ENCODE assay signal across 22 cellular contexts in genomic region chr19:5336195-5336965, GRCh38. TPM values are rescaled to one million over a fixed set of nuclear protein-coding genes. Genes with fewer than 3 reads are reported as not detected.
DNase-seq lines count a peak whose midpoint lies in the region; ATAC-seq and TF ChIP-seq lines count a peak whose summit lies in the region.
"Had no signal": no experiment of that assay in that cellular context is flagged by ENCODE, and none has a peak within 500 bp of the region (broad histone marks: within the 10 kb centered on the region; RNA-seq: fewer than 3 reads in every experiment).

No MANE protein-coding gene starts in this region.

- H2AK5ac ChIP-seq in H9 (ENCODE audit: insufficient read length, low read length) = no peak overlapping the region
- H2AK5ac ChIP-seq in mesendoderm (ENCODE audit: low read length) = no peak overlapping the region

- no peak overlapping the region for H2BK120ac ChIP-seq in H9 (ENCODE audit: low read depth, low read length, poor library complexity, severe bottlenecking)
- no peak overlapping the region for H2BK120ac ChIP-seq in mesendoderm (ENCODE audit: low read depth, low read length)

- peak overlapping the region in 1 of 2 experiments; percentile 60; a peak in 3 of 5 replicates for H3K4me3 Mint-ChIP-seq in H9
- H3K4me3 Mint-ChIP-seq in T-helper 17 cell = peak overlapping the region; percentile 45
- H3K4me3 Mint-ChIP-seq in activated CD8-positive, alpha-beta memory T cell treated with anti-CD3 and anti-CD28 coated beads, Interleukin-2, amount 10 ng/mL, durations not matched to agents 7 days and 5 days = no peak overlapping the region
- H3K4me3 Mint-ChIP-seq: natural killer cell treated with Interleukin-12 subunit alpha and Interleukin-12 subunit beta and Interleukin-15 and Interleukin-18, amount 100 ng/mL, for 72 hours had no signal

- DNase-seq in H9 (no peak), T-helper 17 cell (no peak), mesendoderm (no peak)
- no peak for DNase-seq in activated CD8-positive, alpha-beta memory T cell treated with anti-CD3 and anti-CD28 coated beads, Interleukin-2, amount 10 ng/mL, durations not matched to agents 7 days and 5 days
- DNase-seq: activated CD4-positive, alpha-beta T cell treated with anti-CD3 and anti-CD28 coated beads, Interleukin-2, amount 50 U/mL, for 48 hours; activated CD4-positive, CD25-positive, alpha-beta regulatory T cell; activated effector memory CD4-positive, alpha-beta T cell treated with Interleukin-2 at 50 U/mL for 16 hours; Calu3; EL; mesenchymal stem cell; NCI-H1694 treated with DMSO at 0.1 percent for 48 hours; NCI-H510A treated with DMSO at 0.1 percent for 48 hours; sigmoid colon; T-helper 9 cell; uterus had no signal

- H3K36me3 Mint-ChIP-seq in H9 (ENCODE audit: insufficient read depth in 1 of 3, low read depth in 3 of 3) (peaks cover 10 to 29% (median 10%) of the 10 kb centered on the region in 3 experiments; a peak in 6 of 7 replicates), T-helper 17 cell (ENCODE audit: low read depth) (peaks cover 10% of the 10 kb centered on the region)
- peaks cover under 1% of the 10 kb centered on the region for H3K36me3 Mint-ChIP-seq in activated CD8-positive, alpha-beta memory T cell treated with anti-CD3 and anti-CD28 coated beads, Interleukin-2, amount 10 ng/mL, durations not matched to agents 7 days and 5 days
- H3K36me3 Mint-ChIP-seq: natural killer cell treated with Interleukin-12 subunit alpha and Interleukin-12 subunit beta and Interleukin-15 and Interleukin-18, amount 100 ng/mL, for 72 hours had no signal

- H3K27ac Mint-ChIP-seq in H9 = peak overlapping the region in 2 of 3 experiments; percentile 4 to 45; a peak in 3 of 7 replicates
- peak overlapping the region; percentile 43 for H3K27ac Mint-ChIP-seq in T-helper 17 cell
- H3K27ac Mint-ChIP-seq in activated CD8-positive, alpha-beta memory T cell treated with anti-CD3 and anti-CD28 coated beads, Interleukin-2, amount 10 ng/mL, durations not matched to agents 7 days and 5 days = no peak overlapping the region
- H3K27ac Mint-ChIP-seq: natural killer cell treated with Interleukin-12 subunit alpha and Interleukin-12 subunit beta and Interleukin-15 and Interleukin-18, amount 100 ng/mL, for 72 hours had no signal

- H3K79me2 ChIP-seq in H9 (ENCODE audit: insufficient read depth, low read length) (peaks cover 33% of the 10 kb centered on the region; the same call in 1 of the 2 replicates), mesendoderm (ENCODE audit: control insufficient read depth, insufficient read depth, low read length) (peaks cover 21% of the 10 kb centered on the region)

- peaks cover 0 to 69% (median 34%) of the 10 kb centered on the region in 11 experiments; a peak in 17 of 22 replicates for H4K20me1 ChIP-seq in BLaER1 treated with 17β-estradiol and CSF1 and Interleukin-3, amounts not matched to agents 10 nM and 100 nM
- no peaks in the 10 kb centered on the region for H4K20me1 ChIP-seq in H9 (ENCODE audit: control insufficient read depth, insufficient read depth, insufficient read length)

- H2AFZ ChIP-seq in H9 (ENCODE audit: low read length) = no peak overlapping the region

- peaks cover 6% of the 10 kb centered on the region for H3K79me1 ChIP-seq in H9 (ENCODE audit: insufficient read depth, low read depth, low read length, poor library complexity, severe bottlenecking)
- H3K79me1 ChIP-seq in mesendoderm (ENCODE audit: low read length) = peaks cover 22% of the 10 kb centered on the region

- H3T11ph ChIP-seq in H9 (ENCODE audit: low read length) = no peak overlapping the region

- peaks cover 6% of the 10 kb centered on the region for H3K27me3 Mint-ChIP-seq in H9 (ENCODE audit: low read depth)
- peaks cover 59% of the 10 kb centered on the region for H3K27me3 Mint-ChIP-seq in T-helper 17 cell
- H3K27me3 Mint-ChIP-seq in activated CD8-positive, alpha-beta memory T cell treated with anti-CD3 and anti-CD28 coated beads, Interleukin-2, amount 10 ng/mL, durations not matched to agents 7 days and 5 days = peaks cover 52% of the 10 kb centered on the region

- H3K14ac ChIP-seq in H9 (ENCODE audit: insufficient read depth, low read length) = no peak overlapping the region

- peak overlapping the region in 1 of 10 experiments; percentile 45; a peak in 2 of 20 replicates for H3K4me3 ChIP-seq in BLaER1 treated with 17β-estradiol and CSF1 and Interleukin-3, amounts not matched to agents 10 nM and 100 nM
- H3K4me3 ChIP-seq in mesendoderm (ENCODE audit: low read length) = no peak overlapping the region
- H3K4me3 ChIP-seq: breast epithelium, coronary artery, sigmoid colon, uterus had no signal

- H3K4me1 Mint-ChIP-seq in H9 (peaks cover 25 to 39% of the 10 kb centered on the region in 2 experiments), T-helper 17 cell (peaks cover 12% of the 10 kb centered on the region)
- peaks cover 9% of the 10 kb centered on the region for H3K4me1 Mint-ChIP-seq in activated CD8-positive, alpha-beta memory T cell treated with anti-CD3 and anti-CD28 coated beads, Interleukin-2, amount 10 ng/mL, durations not matched to agents 7 days and 5 days

- H4K5ac ChIP-seq in H9 (ENCODE audit: insufficient read length, low read depth, low read length) (no peak overlapping the region), mesendoderm (ENCODE audit: low read length) (no peak overlapping the region)

- ATAC-seq in T-helper 17 cell = no peak
- ATAC-seq in HG03045 (IDR thresholded peaks at IDR 0.05; ENCODE audit: unreplicated experiment) = no peak
- no peak for ATAC-seq in GM21526 (IDR thresholded peaks at IDR 0.05; ENCODE audit: low FRiP score, unreplicated experiment)
- no peak for ATAC-seq in activated CD8-positive, alpha-beta memory T cell treated with anti-CD3 and anti-CD28 coated beads, Interleukin-2, amount 10 ng/mL, durations not matched to agents 7 days and 5 days
- ATAC-seq in HG03108 (IDR thresholded peaks at IDR 0.05; ENCODE audit: unreplicated experiment) = no peak
- ATAC-seq: natural killer cell treated with Interleukin-12 subunit alpha and Interleukin-12 subunit beta and Interleukin-15 and Interleukin-18, amount 100 ng/mL, for 72 hours had no signal

- H4K8ac ChIP-seq in H9 (replicated peaks; ENCODE audit: insufficient read length, low read depth, low read length) = no peak overlapping the region
- H4K8ac ChIP-seq in mesendoderm (ENCODE audit: low read depth, low read length) = no peak overlapping the region

- no peak overlapping the region for H3K27ac ChIP-seq in BLaER1 treated with 17β-estradiol and CSF1 and Interleukin-3, amounts not matched to agents 10 nM and 100 nM
- no peak overlapping the region for H3K27ac ChIP-seq in H9 (ENCODE audit: insufficient read length, low read depth, low read length)
- H3K27ac ChIP-seq in mesendoderm (ENCODE audit: low read depth, low read length) = no peak overlapping the region
- H3K27ac ChIP-seq: breast epithelium, coronary artery, sigmoid colon, uterus had no signal

- peaks cover 32 to 69% (median 55%) of the 10 kb centered on the region in 10 experiments for H3K4me1 ChIP-seq in BLaER1 treated with 17β-estradiol and CSF1 and Interleukin-3, amounts not matched to agents 10 nM and 100 nM
- H3K4me1 ChIP-seq in H9 (ENCODE audit: insufficient read depth, low read length) = no peaks in the 10 kb centered on the region
- H3K4me1 ChIP-seq in mesendoderm (ENCODE audit: control insufficient read depth, low read depth, low read length) = peaks cover 3% of the 10 kb centered on the region

- CTCF ChIA-PET in activated CD8-positive, alpha-beta memory T cell treated with anti-CD3 and anti-CD28 coated beads, Interleukin-2, amount 10 ng/mL, durations not matched to agents 7 days and 5 days (lab: Charles Lee) = no interaction called here

- H2BK5ac ChIP-seq in H9 (ENCODE audit: insufficient read length, low read length) (no peak overlapping the region), mesendoderm (ENCODE audit: low read length) (no peak overlapping the region)

- H3K9ac ChIP-seq in BLaER1 treated with 17β-estradiol and CSF1 and Interleukin-3, amounts not matched to agents 10 nM and 100 nM = no peak overlapping the region
- no peak overlapping the region for H3K9ac ChIP-seq in H9 (ENCODE audit: extremely low read depth, insufficient read length, low read length)
- no peak overlapping the region for H3K9ac ChIP-seq in mesendoderm (ENCODE audit: low read length)

- H3K9me3 ChIP-seq in BLaER1 treated with 17β-estradiol and CSF1 and Interleukin-3, amounts not matched to agents 10 nM and 100 nM (replicated peaks in 1 of 11) = no peaks in the 10 kb centered on the region
- H3K9me3 ChIP-seq in H9 (ENCODE audit: control insufficient read depth, low read depth, low read length) (no peaks in the 10 kb centered on the region), T-helper 17 cell (ENCODE audit: control insufficient read depth, low read length, poor library complexity, severe bottlenecking) (no peaks in the 10 kb centered on the region)
- H3K9me3 ChIP-seq: breast epithelium, sigmoid colon, uterus had no signal

- WGBS in H9 (ENCODE audit: extremely low coverage, insufficient read length, low lambda C conversion rate) = no CpG with 5 or more reads among the region's 21 CpGs
- no CpG with 5 or more reads among the region's 21 CpGs for WGBS in mesendoderm (ENCODE audit: extremely low coverage, insufficient coverage, low lambda C conversion rate)

- peaks cover 79 to 84% (median 82%) of the 10 kb centered on the region in 11 experiments for H3K27me3 ChIP-seq in BLaER1 treated with 17β-estradiol and CSF1 and Interleukin-3, amounts not matched to agents 10 nM and 100 nM
- H3K27me3 ChIP-seq in H9 (ENCODE audit: insufficient read depth, low read length) = peaks cover 4% of the 10 kb centered on the region
- H3K27me3 ChIP-seq in mesendoderm (ENCODE audit: insufficient read depth, low read length, poor library complexity) = no peaks in the 10 kb centered on the region

- H3K23ac ChIP-seq in H9 (ENCODE audit: insufficient read length, low read depth, low read length) = no peak overlapping the region
- no peak overlapping the region for H3K23ac ChIP-seq in mesendoderm (ENCODE audit: low read length)

- H2BK20ac ChIP-seq in H9 (ENCODE audit: low read depth, low read length, poor library complexity, severe bottlenecking) = no peak overlapping the region

- H2BK15ac ChIP-seq in H9 (ENCODE audit: low read depth, low read length) = no peak overlapping the region
- H2BK15ac ChIP-seq in mesendoderm (replicated peaks; ENCODE audit: low read depth) = no peak overlapping the region

- no peak for TF ChIP-seq CTCF in H9 (conservative IDR thresholded peaks at IDR 0.05)

- no peak overlapping the region for H4K91ac ChIP-seq in H9 (ENCODE audit: insufficient read length, low read depth, low read length)

- H3K9me3 Mint-ChIP-seq in H9 = peaks cover 2 to 3% of the 10 kb centered on the region in 2 experiments; a peak in 4 of 5 replicates
- no peaks in the 10 kb centered on the region for H3K9me3 Mint-ChIP-seq in activated CD8-positive, alpha-beta memory T cell treated with anti-CD3 and anti-CD28 coated beads, Interleukin-2, amount 10 ng/mL, durations not matched to agents 7 days and 5 days (ENCODE audit: low read depth)

- H3K4ac ChIP-seq in H9 (ENCODE audit: low read depth, low read length) (no peak overlapping the region), mesendoderm (ENCODE audit: low read depth, low read length) (no peak overlapping the region)

- H3K23me2 ChIP-seq in H9 (ENCODE audit: insufficient read length, low read depth, low read length, poor library complexity, severe bottlenecking) = peaks cover 10% of the 10 kb centered on the region

- H3K56ac ChIP-seq in H9 (ENCODE audit: insufficient read length, low read depth, low read length) = no peak overlapping the region
- H3K56ac ChIP-seq in mesendoderm (ENCODE audit: low read length) = peak overlapping the region; percentile 56

- H3K4me2 ChIP-seq in BLaER1 treated with 17β-estradiol and CSF1 and Interleukin-3, amounts not matched to agents 10 nM and 100 nM = peak overlapping the region; percentile 9 to 91 (median 79); a peak in 21 of 22 replicates
- no peak overlapping the region for H3K4me2 ChIP-seq in H9 (ENCODE audit: insufficient read depth, insufficient read length, low read length)
- no peak overlapping the region for H3K4me2 ChIP-seq in mesendoderm (ENCODE audit: low read length)

- no peaks in the 10 kb centered on the region for H3K36me3 ChIP-seq in BLaER1 treated with 17β-estradiol and CSF1 and Interleukin-3, amounts not matched to agents 10 nM and 100 nM
- H3K36me3 ChIP-seq in mesendoderm (ENCODE audit: control insufficient read depth, insufficient read depth, low read length) = no peaks in the 10 kb centered on the region
- H3K36me3 ChIP-seq: breast epithelium, sigmoid colon, uterus had no signal

- no peak overlapping the region for H2BK12ac ChIP-seq in H9 (ENCODE audit: insufficient read length, low read depth, low read length)

- H3K18ac ChIP-seq in H9 (ENCODE audit: insufficient read length, low read depth, low read length) (no peak overlapping the region), mesendoderm (ENCODE audit: low read length) (no peak overlapping the region)

RNA-seq across cellular contexts. Expression of gene PTPRS, which starts 4.2 kb away (rescaled TPM):
- total RNA-seq in H9 (2021) (182 and 186 TPM in 2 replicates), T-helper 17 cell (1 to 10 TPM; 1.2 to 2.9 TPM)
- polyA plus RNA-seq in mesendoderm (2013, experiment 1 of 2) = 35.5 TPM
- 34.8 TPM for polyA plus RNA-seq in mesendoderm (2013, experiment 2 of 2)
- under 1 TPM; 0.16 to 0.32 TPM for total RNA-seq in activated CD8-positive, alpha-beta memory T cell treated with anti-CD3 and anti-CD28 coated beads, Interleukin-2, amount 10 ng/mL, durations not matched to agents 7 days and 5 days

Comparison
In these comparisons a context has a peak if more than half of its experiments do, and no peak if none do; other contexts are left out.
1. H3K4me2 ChIP-seq: peak in BLaER1 treated with 17β-estradiol and CSF1 and Interleukin-3, amounts not matched to agents 10 nM and 100 nM (11 of 11); none in H9 (single experiment) and mesendoderm (single experiment).
2. RNA of gene PTPRS, which starts 4.2 kb away (total RNA-seq): 182 to 186 TPM in H9; 1.2 to 2.9 TPM in T-helper 17 cell and 0.16 to 0.32 TPM in activated CD8-positive, alpha-beta memory T cell treated with anti-CD3 and anti-CD28 coated beads, Interleukin-2, amount 10 ng/mL, durations not matched to agents 7 days and 5 days; every median in the first group is over 10 times any median in the second.